ENCODE assay signal across 36 cellular contexts in genomic region chr1:62092126-62092525, GRCh38.
"Had no signal": no experiment of that assay in that cellular context is flagged by ENCODE, and none has a peak within 500 bp of the region (broad histone marks: within the 10 kb centered on the region; RNA-seq: fewer than 3 reads in every experiment).

No MANE protein-coding gene starts in this region.

- ATAC-seq: activated CD8-positive, alpha-beta memory T cell treated with anti-CD3 and anti-CD28 coated beads, Interleukin-2, amount 10 ng/mL, durations not matched to agents 7 days and 5 days; activated naive CD8-positive, alpha-beta T cell treated with anti-CD3 and anti-CD28 coated beads, Interleukin-2, amount 50 U/mL, for 24 hours; PC-3; Right ventricle myocardium inferior; SK-N-SH treated with all-trans-retinoic acid at 6 μM for 48 hours; T-cell had no signal

- H3K27ac ChIP-seq: RWPE1, VCaP had no signal

- DNase-seq: activated B cell treated with CpG ODN at 0.5 μM for 24 hours; activated CD4-positive, alpha-beta memory T cell treated with anti-CD3 and anti-CD28 coated beads, Interleukin-2, amount 10 ng/mL, durations not matched to agents 7 days and 5 days; activated CD4-positive, alpha-beta T cell treated with anti-CD3 and anti-CD28 coated beads for 4 hours; activated CD4-positive, alpha-beta T cell treated with anti-CD3 and anti-CD28 coated beads, Interleukin-2, amount 50 U/mL, for 1 hour; activated CD4-positive, CD25-positive, alpha-beta regulatory T cell treated with anti-CD3 and anti-CD28 coated beads, Interleukin-2, amount 50 U/mL, for 72 hours; activated CD8-positive, alpha-beta memory T cell treated with anti-CD3 and anti-CD28 coated beads for 24 hours; activated CD8-positive, alpha-beta memory T cell treated with anti-CD3 and anti-CD28 coated beads, Interleukin-2, amount 10 ng/mL, durations not matched to agents 7 days and 5 days; activated CD8-positive, alpha-beta memory T cell treated with anti-CD3 and anti-CD28 coated beads, Interleukin-2, amount 50 U/mL, for 48 hours; activated effector memory CD4-positive, alpha-beta T cell treated with Interleukin-2 at 50 U/mL for 16 hours; activated naive CD4-positive, alpha-beta T cell treated with anti-CD3 and anti-CD28 coated beads, Interleukin-2, amount 10 ng/mL, durations not matched to agents 7 days and 5 days; activated naive CD8-positive, alpha-beta T cell treated with anti-CD3 and anti-CD28 coated beads, Interleukin-2, amount 50 U/mL, for 24 hours; activated T-cell treated with anti-CD3 and anti-CD28 coated beads, Interleukin-2, amount 50 U/mL, for 48 hours; anterior cingulate cortex; caudate nucleus; Kasumi-1; KG1; MM.1S; NCI-H1092 treated with DMSO at 0.1 percent for 48 hours; NCI-H1417; NCI-H146; NCI-H187; NCI-H2029 treated with DMSO at 0.1 percent for 48 hours; NCI-H2171 treated with DMSO at 0.1 percent for 48 hours; NCI-H2227 treated with DMSO at 0.1 percent for 48 hours; NCI-H446; NCI-H524; NK-92 treated with Interleukin-12 subunit alpha and Interleukin-12 subunit beta, amount 100 ng/mL, for 24 hours; PC-3; SIG-M5; T-cell; T-helper 2 cell; T-helper 9 cell had no signal
